In the genomic region with DNA sequence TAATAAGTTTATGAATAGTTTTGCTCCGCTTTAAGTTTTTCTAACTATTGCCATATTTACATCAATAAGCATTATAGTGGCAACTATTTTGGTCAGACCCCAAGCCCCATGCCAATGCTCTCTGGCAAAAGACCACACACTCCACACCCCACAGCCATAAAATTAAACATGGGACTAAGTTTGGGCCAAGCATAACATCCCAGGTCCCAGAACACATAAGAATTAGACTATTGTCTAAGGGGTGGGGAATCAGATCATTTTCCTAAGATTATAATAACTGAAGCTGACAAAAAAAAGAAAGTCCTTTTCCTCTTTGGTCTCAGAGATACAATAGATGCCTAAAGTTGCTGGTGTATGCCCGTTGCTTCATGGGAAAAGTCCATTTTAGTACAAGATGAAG, we compare ENCODE assay signal across 23 cellular contexts.
"Had no signal": no experiment of that assay in that cellular context is flagged by ENCODE, and none has a peak within 500 bp of the region (broad histone marks: within the 10 kb centered on the region; RNA-seq: fewer than 3 reads in every experiment).

No MANE protein-coding gene starts in this region.

- H3K27me3 Mint-ChIP-seq: IgD-negative memory B cell had no signal

- H3K27me3 ChIP-seq: SJCRH30 had no signal

- ATAC-seq: K562 had no signal

- H3K27ac Mint-ChIP-seq: IgD-negative memory B cell had no signal

- H3K9me3 ChIP-seq: SJCRH30, SK-N-SH had no signal

- H3K4me2 ChIP-seq: KMS-11, SK-N-SH had no signal

- H3K27ac ChIP-seq: HL-60, KMS-11, SJCRH30 had no signal

- DNase-seq: Kasumi-1, MM.1S, NCI-H1092 treated with DMSO at 0.1 percent for 48 hours, NCI-H1436, NCI-H187, NCI-H2029, NCI-H2081 treated with DMSO at 0.1 percent for 48 hours, NCI-H2171, NCI-H226, NCI-H446, NCI-H510A, NCI-H524 treated with DMSO at 0.1 percent for 48 hours, NCI-H69, NCI-H774, RPMI8226, SHP77 treated with DMSO at 0.1 percent for 48 hours, SJCRH30, SK-N-SH had no signal

- H3K4me3 Mint-ChIP-seq: IgD-negative memory B cell had no signal

- H3K9ac ChIP-seq: KMS-11, SK-N-SH had no signal

- FAIRE-seq: HTR-8/SVneo, K562 had no signal

- H3K4me3 ChIP-seq: K562, SJCRH30 had no signal

- H3K36me3 ChIP-seq: SJCRH30 had no signal
